1 cellular context compared by ENCODE assay signal in the genomic region with DNA sequence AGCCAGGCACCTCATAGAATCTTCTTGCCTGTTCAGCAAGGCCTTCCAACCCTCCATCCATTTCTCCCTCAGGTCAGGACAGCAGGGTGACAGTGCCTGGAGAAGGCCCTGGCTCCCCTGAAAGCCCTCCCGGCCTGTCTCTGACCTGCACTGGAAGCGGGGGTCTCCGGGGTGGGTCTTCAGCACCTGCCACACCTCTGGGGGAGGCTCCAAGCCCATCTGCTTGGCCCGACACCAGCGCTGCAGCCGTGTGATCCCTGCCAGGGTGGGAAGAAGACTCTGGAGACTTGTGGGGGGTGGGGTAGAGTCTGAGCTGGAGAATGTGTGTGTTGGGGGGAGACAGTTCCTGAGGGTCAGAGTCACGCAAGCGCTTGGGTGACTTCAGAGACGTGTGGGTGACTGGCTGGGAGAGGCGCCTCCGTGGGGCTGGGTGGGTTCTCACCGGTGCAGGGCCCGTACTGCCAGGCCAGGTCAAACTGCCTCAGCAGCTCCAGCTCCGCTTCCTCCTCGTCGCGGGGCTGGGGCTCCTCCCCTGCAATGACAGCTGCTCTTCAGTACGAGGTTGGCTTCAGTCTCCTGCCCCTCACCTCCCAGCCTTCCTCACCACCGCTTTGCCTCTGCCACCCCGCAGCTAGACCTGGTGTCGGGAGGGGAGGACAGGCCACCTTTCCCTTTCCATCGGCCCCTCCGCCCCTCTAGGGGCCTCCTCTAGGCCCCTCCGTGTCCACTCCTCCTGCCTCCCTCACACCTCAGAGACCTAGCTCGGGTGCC.
TF ChIP-seq lines count a peak whose summit lies in the region.

No MANE protein-coding gene starts in this region.

TF ChIP-seq in HepG2, 621 proteins besides CTCF, POLR2A, EP300 and RAD21:
- TF ChIP-seq ZNF263 (CRISPR knock-in tag; IDR thresholded peaks at IDR 0.05) (0 out of 2 replicates have a peak, but pooled peaks have one; percentile 22), GATAD2A (CRISPR knock-in tag; IDR thresholded peaks at IDR 0.05) (peak; percentile 23), MEF2D (CRISPR knock-in tag; IDR thresholded peaks at IDR 0.05) (0 out of 2 replicates have a peak, but pooled peaks have one; percentile 10), AGO2 (optimal IDR thresholded peaks at IDR 0.05; ENCODE audit: low read depth, low read length) (peak; percentile 18), ZNF598 (CRISPR knock-in tag; IDR thresholded peaks at IDR 0.05; ENCODE audit: borderline replicate concordance) (no peak), REXO4 (CRISPR knock-in tag; IDR thresholded peaks at IDR 0.05; ENCODE audit: borderline replicate concordance) (peak; percentile 66; the same call in 1 of the 2 replicates), CBFB (CRISPR knock-in tag; IDR thresholded peaks at IDR 0.05) (0 out of 2 replicates have a peak, but pooled peaks have one; percentile 11), ZNF883 (CRISPR knock-in tag; IDR thresholded peaks at IDR 0.05; ENCODE audit: not compliant biosample characterization) (peak; percentile 63), ZZZ3 (CRISPR knock-in tag; IDR thresholded peaks at IDR 0.05; ENCODE audit: borderline replicate concordance) (0 out of 2 replicates have a peak, but pooled peaks have one; percentile 14), ZNF12 (CRISPR knock-in tag; IDR thresholded peaks at IDR 0.05) (0 out of 2 replicates have a peak, but pooled peaks have one; percentile 14), ZSCAN9 (CRISPR knock-in tag; IDR thresholded peaks at IDR 0.05; ENCODE audit: borderline replicate concordance) (no peak), ZC3H13 (CRISPR knock-in tag; IDR thresholded peaks at IDR 0.05) (0 out of 2 replicates have a peak, but pooled peaks have one; percentile 37), ZBTB20 (CRISPR knock-in tag; IDR thresholded peaks at IDR 0.05; ENCODE audit: borderline replicate concordance, low read depth) (peak; percentile 28; the same call in 1 of the 2 replicates), ZNF329 (CRISPR knock-in tag; IDR thresholded peaks at IDR 0.05; ENCODE audit: low read depth) (0 out of 2 replicates have a peak, but pooled peaks have one; percentile 18), ATAD3A (CRISPR knock-in tag; IDR thresholded peaks at IDR 0.05) (no peak), ZNF709 (CRISPR knock-in tag; IDR thresholded peaks at IDR 0.05) (no peak)
- TF ChIP-seq, protein P1, sequence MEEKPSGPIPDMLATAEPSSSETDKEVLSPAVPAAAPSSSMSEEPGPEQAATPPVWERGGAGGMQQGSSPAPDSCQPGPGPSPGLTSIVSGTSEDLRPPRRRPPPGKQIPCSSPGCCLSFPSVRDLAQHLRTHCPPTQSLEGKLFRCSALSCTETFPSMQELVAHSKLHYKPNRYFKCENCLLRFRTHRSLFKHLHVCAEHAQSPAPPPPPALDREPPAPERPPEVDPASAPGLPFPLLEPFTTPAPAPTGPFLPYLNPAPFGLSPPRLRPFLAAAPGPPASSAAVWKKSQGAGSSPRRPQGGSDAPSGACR (CRISPR knock-in tag; IDR thresholded peaks at IDR 0.05): 0 out of 2 replicates have a peak, but pooled peaks have one; percentile 6
- TF ChIP-seq, protein P2, sequence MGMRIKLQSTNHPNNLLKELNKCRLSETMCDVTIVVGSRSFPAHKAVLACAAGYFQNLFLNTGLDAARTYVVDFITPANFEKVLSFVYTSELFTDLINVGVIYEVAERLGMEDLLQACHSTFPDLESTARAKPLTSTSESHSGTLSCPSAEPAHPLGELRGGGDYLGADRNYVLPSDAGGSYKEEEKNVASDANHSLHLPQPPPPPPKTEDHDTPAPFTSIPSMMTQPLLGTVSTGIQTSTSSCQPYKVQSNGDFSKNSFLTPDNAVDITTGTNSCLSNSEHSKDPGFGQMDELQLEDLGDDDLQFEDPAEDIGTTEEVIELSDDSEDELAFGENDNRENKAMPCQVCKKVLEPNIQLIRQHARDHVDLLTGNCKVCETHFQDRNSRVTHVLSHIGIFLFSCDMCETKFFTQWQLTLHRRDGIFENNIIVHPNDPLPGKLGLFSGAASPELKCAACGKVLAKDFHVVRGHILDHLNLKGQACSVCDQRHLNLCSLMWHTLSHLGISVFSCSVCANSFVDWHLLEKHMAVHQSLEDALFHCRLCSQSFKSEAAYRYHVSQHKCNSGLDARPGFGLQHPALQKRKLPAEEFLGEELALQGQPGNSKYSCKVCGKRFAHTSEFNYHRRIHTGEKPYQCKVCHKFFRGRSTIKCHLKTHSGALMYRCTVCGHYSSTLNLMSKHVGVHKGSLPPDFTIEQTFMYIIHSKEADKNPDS (CRISPR knock-in tag; IDR thresholded peaks at IDR 0.05): peak; percentile 13; the same call in 1 of the 2 replicates
- TF ChIP-seq, protein P3, sequence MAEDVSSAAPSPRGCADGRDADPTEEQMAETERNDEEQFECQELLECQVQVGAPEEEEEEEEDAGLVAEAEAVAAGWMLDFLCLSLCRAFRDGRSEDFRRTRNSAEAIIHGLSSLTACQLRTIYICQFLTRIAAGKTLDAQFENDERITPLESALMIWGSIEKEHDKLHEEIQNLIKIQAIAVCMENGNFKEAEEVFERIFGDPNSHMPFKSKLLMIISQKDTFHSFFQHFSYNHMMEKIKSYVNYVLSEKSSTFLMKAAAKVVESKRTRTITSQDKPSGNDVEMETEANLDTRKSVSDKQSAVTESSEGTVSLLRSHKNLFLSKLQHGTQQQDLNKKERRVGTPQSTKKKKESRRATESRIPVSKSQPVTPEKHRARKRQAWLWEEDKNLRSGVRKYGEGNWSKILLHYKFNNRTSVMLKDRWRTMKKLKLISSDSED (CRISPR knock-in tag; IDR thresholded peaks at IDR 0.05): 0 out of 2 replicates have a peak, but pooled peaks have one; percentile 64
- TF ChIP-seq, protein P4, sequence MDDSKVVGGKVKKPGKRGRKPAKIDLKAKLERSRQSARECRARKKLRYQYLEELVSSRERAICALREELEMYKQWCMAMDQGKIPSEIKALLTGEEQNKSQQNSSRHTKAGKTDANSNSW (CRISPR knock-in tag; IDR thresholded peaks at IDR 0.05; ENCODE audit: borderline replicate concordance): no peak
- TF ChIP-seq, protein P5, sequence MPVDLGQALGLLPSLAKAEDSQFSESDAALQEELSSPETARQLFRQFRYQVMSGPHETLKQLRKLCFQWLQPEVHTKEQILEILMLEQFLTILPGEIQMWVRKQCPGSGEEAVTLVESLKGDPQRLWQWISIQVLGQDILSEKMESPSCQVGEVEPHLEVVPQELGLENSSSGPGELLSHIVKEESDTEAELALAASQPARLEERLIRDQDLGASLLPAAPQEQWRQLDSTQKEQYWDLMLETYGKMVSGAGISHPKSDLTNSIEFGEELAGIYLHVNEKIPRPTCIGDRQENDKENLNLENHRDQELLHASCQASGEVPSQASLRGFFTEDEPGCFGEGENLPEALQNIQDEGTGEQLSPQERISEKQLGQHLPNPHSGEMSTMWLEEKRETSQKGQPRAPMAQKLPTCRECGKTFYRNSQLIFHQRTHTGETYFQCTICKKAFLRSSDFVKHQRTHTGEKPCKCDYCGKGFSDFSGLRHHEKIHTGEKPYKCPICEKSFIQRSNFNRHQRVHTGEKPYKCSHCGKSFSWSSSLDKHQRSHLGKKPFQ (CRISPR knock-in tag; IDR thresholded peaks at IDR 0.05; ENCODE audit: insufficient replicate concordance): peak; percentile 36
- TF ChIP-seq, protein P6, sequence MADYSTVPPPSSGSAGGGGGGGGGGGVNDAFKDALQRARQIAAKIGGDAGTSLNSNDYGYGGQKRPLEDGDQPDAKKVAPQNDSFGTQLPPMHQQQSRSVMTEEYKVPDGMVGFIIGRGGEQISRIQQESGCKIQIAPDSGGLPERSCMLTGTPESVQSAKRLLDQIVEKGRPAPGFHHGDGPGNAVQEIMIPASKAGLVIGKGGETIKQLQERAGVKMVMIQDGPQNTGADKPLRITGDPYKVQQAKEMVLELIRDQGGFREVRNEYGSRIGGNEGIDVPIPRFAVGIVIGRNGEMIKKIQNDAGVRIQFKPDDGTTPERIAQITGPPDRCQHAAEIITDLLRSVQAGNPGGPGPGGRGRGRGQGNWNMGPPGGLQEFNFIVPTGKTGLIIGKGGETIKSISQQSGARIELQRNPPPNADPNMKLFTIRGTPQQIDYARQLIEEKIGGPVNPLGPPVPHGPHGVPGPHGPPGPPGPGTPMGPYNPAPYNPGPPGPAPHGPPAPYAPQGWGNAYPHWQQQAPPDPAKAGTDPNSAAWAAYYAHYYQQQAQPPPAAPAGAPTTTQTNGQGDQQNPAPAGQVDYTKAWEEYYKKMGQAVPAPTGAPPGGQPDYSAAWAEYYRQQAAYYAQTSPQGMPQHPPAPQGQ (CRISPR knock-in tag; IDR thresholded peaks at IDR 0.05; ENCODE audit: borderline replicate concordance): 0 out of 2 replicates have a peak, but pooled peaks have one; percentile 67
